11 cellular contexts compared by ENCODE assay signal in genomic region chr1:27010226-27010994, GRCh38. TPM values are rescaled to one million over a fixed set of nuclear protein-coding genes. Genes with fewer than 3 reads are reported as not detected.
DNase-seq lines count a peak whose midpoint lies in the region; ATAC-seq and TF ChIP-seq lines count a peak whose summit lies in the region.
"Had no signal": no experiment of that assay in that cellular context is flagged by ENCODE, and none has a peak within 500 bp of the region (broad histone marks: within the 10 kb centered on the region; RNA-seq: fewer than 3 reads in every experiment).

No MANE protein-coding gene starts in this region.

- H3K23me2 ChIP-seq in H9 (ENCODE audit: insufficient read length, low read depth, low read length, poor library complexity, severe bottlenecking): peaks cover 28% of the 10 kb centered on the region

- no peaks in the 10 kb centered on the region; the same call in 1 of the 2 replicates for H3K27me3 Mint-ChIP-seq in H9 (ENCODE audit: low read depth)
- H3K27me3 Mint-ChIP-seq in activated T-helper 2 cell treated with anti-CD3 and anti-CD28 coated beads, Interferon-gamma antibody, Interleukin-2, Interleukin-4, amounts not matched to agents 10 μg/mL and 5 μg/mL and 100 μg/mL, durations not matched to agents 14 hours and 24 hours and 36 hours (ENCODE audit: low read depth): peaks cover 26% of the 10 kb centered on the region

- no peak overlapping the region for H3K4me3 ChIP-seq in body of pancreas
- peak overlapping the region; percentile 88 for H3K4me3 ChIP-seq in iPS-18a (ENCODE audit: low read length)
- H3K4me3 ChIP-seq in skeletal muscle tissue (ENCODE audit: low read length in 3 of 3): peak overlapping the region in 2 of 3 donors; percentile 27 to 31
- H3K4me3 ChIP-seq in testis: no peak overlapping the region

- DNase-seq in H9: no peak
- no peak for DNase-seq in body of pancreas
- DNase-seq in activated T-helper 2 cell treated with anti-CD3 and anti-CD28 coated beads, Interferon-gamma antibody, Interleukin-2, Interleukin-4, amounts not matched to agents 10 μg/mL and 5 μg/mL and 100 μg/mL, durations not matched to agents 14 hours and 24 hours and 36 hours (ENCODE audit: low spot score): no peak
- no peak for DNase-seq in DMS153 treated with DMSO at 0.1 percent for 48 hours (lab: John Stamatoyannopoulos, UW; ENCODE audit: unreplicated experiment)
- DNase-seq in anterior cingulate cortex (lab: John Stamatoyannopoulos, UW): no peak
- no peak for DNase-seq in testis
- DNase-seq: midbrain; stimulated activated naive CD8-positive, alpha-beta T cell treated with anti-CD3 and anti-CD28 coated beads, Interleukin-15, amount 100 ng/mL, for 72 hours had no signal

- H4K8ac ChIP-seq in H9 (replicated peaks; ENCODE audit: insufficient read length, low read depth, low read length): no peak overlapping the region

- WGBS in H9 (ENCODE audit: extremely low coverage, insufficient read length, low lambda C conversion rate): no CpG with 5 or more reads among the region's 5 CpGs
- 33 to 55% methylated on average over 3 to 5 of the region's 5 CpGs for WGBS in body of pancreas, 2 donors
- 83 to 87% methylated on average over 3 to 5 of the region's 5 CpGs for WGBS in testis, 2 donors

- no peak overlapping the region for H2AFZ ChIP-seq in H9 (ENCODE audit: low read length)

- H4K91ac ChIP-seq in H9 (ENCODE audit: insufficient read length, low read depth, low read length): no peak overlapping the region

- H2BK20ac ChIP-seq in H9 (ENCODE audit: low read depth, low read length, poor library complexity, severe bottlenecking): no peak overlapping the region

- H3K27ac ChIP-seq in H9 (ENCODE audit: insufficient read length, low read depth, low read length) (no peak overlapping the region), body of pancreas (peak overlapping the region; percentile 58 to 91 (median 68)), iPS-18a (ENCODE audit: low read length) (no peak overlapping the region), skeletal muscle tissue (ENCODE audit: low read depth, low read length) (no peak overlapping the region), testis (no peak overlapping the region)

- TF ChIP-seq CTCF in H9 (conservative IDR thresholded peaks at IDR 0.05): no peak
- TF ChIP-seq CTCF in body of pancreas (IDR thresholded peaks at IDR 0.05): no peak
- no peak for TF ChIP-seq CTCF in testis (IDR thresholded peaks at IDR 0.05)

- peaks cover 4% of the 10 kb centered on the region for H3K79me1 ChIP-seq in H9 (ENCODE audit: insufficient read depth, low read depth, low read length, poor library complexity, severe bottlenecking)

- H3K79me2 ChIP-seq in H9 (ENCODE audit: insufficient read depth, low read length): peaks cover 35% of the 10 kb centered on the region

- no peak overlapping the region for H3T11ph ChIP-seq in H9 (ENCODE audit: low read length)

- no peak overlapping the region for H2BK15ac ChIP-seq in H9 (ENCODE audit: low read depth, low read length)

- peaks cover 49 to 58% of the 10 kb centered on the region in 2 experiments for H3K4me1 Mint-ChIP-seq in H9
- peaks cover 2% of the 10 kb centered on the region for H3K4me1 Mint-ChIP-seq in activated T-helper 2 cell treated with anti-CD3 and anti-CD28 coated beads, Interferon-gamma antibody, Interleukin-2, Interleukin-4, amounts not matched to agents 10 μg/mL and 5 μg/mL and 100 μg/mL, durations not matched to agents 14 hours and 24 hours and 36 hours (ENCODE audit: low read depth)

- H2BK120ac ChIP-seq in H9 (ENCODE audit: low read depth, low read length, poor library complexity, severe bottlenecking): no peak overlapping the region

- H3K36me3 ChIP-seq in body of pancreas (replicated peaks in 1 of 2; ENCODE audit: insufficient read depth in 1 of 2, low read depth in 2 of 2): no peaks in the 10 kb centered on the region
- H3K36me3 ChIP-seq in iPS-18a (ENCODE audit: control insufficient read depth, low read depth, low read length): peaks cover 24% of the 10 kb centered on the region
- peaks cover 0 to 3% (median 2%) of the 10 kb centered on the region in 3 donors for H3K36me3 ChIP-seq in skeletal muscle tissue (ENCODE audit: control insufficient read depth in 3 of 3, insufficient read depth in 3 of 3, low read length in 3 of 3)
- H3K36me3 ChIP-seq in testis (ENCODE audit: low read depth, missing control alignments): no peaks in the 10 kb centered on the region

- H3K4ac ChIP-seq in H9 (ENCODE audit: low read depth, low read length): no peak overlapping the region

- H3K9me3 ChIP-seq in H9 (ENCODE audit: control insufficient read depth, low read depth, low read length): no peaks in the 10 kb centered on the region
- no peaks in the 10 kb centered on the region for H3K9me3 ChIP-seq in body of pancreas
- no peaks in the 10 kb centered on the region for H3K9me3 ChIP-seq in iPS-18a (ENCODE audit: control insufficient read depth, low read depth, low read length)
- no peaks in the 10 kb centered on the region for H3K9me3 ChIP-seq in skeletal muscle tissue (ENCODE audit: control insufficient read depth in 3 of 3, low read length in 3 of 3)
- no peaks in the 10 kb centered on the region for H3K9me3 ChIP-seq in testis

- no peak overlapping the region for H3K23ac ChIP-seq in H9 (ENCODE audit: insufficient read length, low read depth, low read length)

- no peak overlapping the region for H2BK12ac ChIP-seq in H9 (ENCODE audit: insufficient read length, low read depth, low read length)

- peak overlapping the region; percentile 39 to 92 (median 90); a peak in 4 of 7 replicates for H3K27ac Mint-ChIP-seq in H9
- H3K27ac Mint-ChIP-seq in activated T-helper 2 cell treated with anti-CD3 and anti-CD28 coated beads, Interferon-gamma antibody, Interleukin-2, Interleukin-4, amounts not matched to agents 10 μg/mL and 5 μg/mL and 100 μg/mL, durations not matched to agents 14 hours and 24 hours and 36 hours: no peak overlapping the region
- H3K27ac Mint-ChIP-seq: activated naive CD4-positive, alpha-beta T cell treated with anti-CD3 and anti-CD28 coated beads, Interleukin-2, amount 50 U/mL, for 24 hours; stimulated activated naive CD8-positive, alpha-beta T cell treated with anti-CD3 and anti-CD28 coated beads, Interleukin-15, amount 100 ng/mL, for 72 hours had no signal

- H3K27me3 ChIP-seq in H9 (ENCODE audit: insufficient read depth, low read length) (no peaks in the 10 kb centered on the region), body of pancreas (no peaks in the 10 kb centered on the region), iPS-18a (ENCODE audit: control insufficient read depth, insufficient read depth, low read length) (no peaks in the 10 kb centered on the region), skeletal muscle tissue (ENCODE audit: control insufficient read depth in 3 of 3, insufficient read depth in 3 of 3, low read length in 3 of 3) (no peaks in the 10 kb centered on the region), testis (no peaks in the 10 kb centered on the region)

- no peak overlapping the region; the same call in 1 of the 2 replicates for H3K14ac ChIP-seq in H9 (ENCODE audit: insufficient read depth, low read length)

- peak overlapping the region; percentile 48 for H3K9ac ChIP-seq in H9 (ENCODE audit: extremely low read depth, insufficient read length, low read length)
- H3K9ac ChIP-seq in iPS-18a (ENCODE audit: low read length): peak overlapping the region; percentile 8
- H3K9ac ChIP-seq in skeletal muscle tissue (ENCODE audit: low read depth in 1 of 3, low read length in 3 of 3): peak overlapping the region in 1 of 3 donors; percentile 20

- intact Hi-C loops in body of pancreas (cut with DNase I): no loop called here
- intact Hi-C loops in activated T-helper 2 cell treated with anti-CD3 and anti-CD28 coated beads, Interferon-gamma antibody, Interleukin-2, Interleukin-4, amounts not matched to agents 10 μg/mL and 5 μg/mL and 100 μg/mL, durations not matched to agents 14 hours and 24 hours and 36 hours (cut with micrococcal nuclease): no loop called here
- intact Hi-C loops in testis (cut with DNase I; ENCODE audit: low total_unique reads): no loop called here

- TF ChIP-seq POLR2A in body of pancreas (IDR thresholded peaks at IDR 0.05) (no peak), testis (IDR thresholded peaks at IDR 0.05) (no peak)

- no peak overlapping the region for H4K5ac ChIP-seq in H9 (ENCODE audit: insufficient read length, low read depth, low read length)

- no peak overlapping the region for H2BK5ac ChIP-seq in H9 (ENCODE audit: insufficient read length, low read length)

- no peak overlapping the region for H3K18ac ChIP-seq in H9 (ENCODE audit: insufficient read length, low read depth, low read length)

- H3K56ac ChIP-seq in H9 (ENCODE audit: insufficient read length, low read depth, low read length): no peak overlapping the region

- H3K4me1 ChIP-seq in H9 (ENCODE audit: insufficient read depth, low read length) (peaks cover 13% of the 10 kb centered on the region), body of pancreas (peaks cover 58% of the 10 kb centered on the region), iPS-18a (ENCODE audit: control insufficient read depth, low read depth, low read length) (peaks cover 44% of the 10 kb centered on the region), skeletal muscle tissue (ENCODE audit: control insufficient read depth in 3 of 3, insufficient read depth in 3 of 3, low read length in 3 of 3) (peaks cover 0 to 23% (median 16%) of the 10 kb centered on the region in 3 donors), testis (peaks cover 4% of the 10 kb centered on the region)

- peak overlapping the region; percentile 89 to 92 for H3K4me3 Mint-ChIP-seq in H9
- H3K4me3 Mint-ChIP-seq in activated T-helper 2 cell treated with anti-CD3 and anti-CD28 coated beads, Interferon-gamma antibody, Interleukin-2, Interleukin-4, amounts not matched to agents 10 μg/mL and 5 μg/mL and 100 μg/mL, durations not matched to agents 14 hours and 24 hours and 36 hours (ENCODE audit: low read depth): no peak overlapping the region
- H3K4me3 Mint-ChIP-seq: activated naive CD4-positive, alpha-beta T cell treated with anti-CD3 and anti-CD28 coated beads, Interleukin-2, amount 50 U/mL, for 24 hours; stimulated activated naive CD8-positive, alpha-beta T cell treated with anti-CD3 and anti-CD28 coated beads, Interleukin-15, amount 100 ng/mL, for 72 hours had no signal

- no peak for ATAC-seq in body of pancreas
- ATAC-seq: stimulated activated naive CD8-positive, alpha-beta T cell treated with anti-CD3 and anti-CD28 coated beads, Interleukin-15, amount 100 ng/mL, for 72 hours had no signal

- H3K9me3 Mint-ChIP-seq in H9: no peaks in the 10 kb centered on the region; a peak in 1 of 5 replicates
- H3K9me3 Mint-ChIP-seq in activated T-helper 2 cell treated with anti-CD3 and anti-CD28 coated beads, Interferon-gamma antibody, Interleukin-2, Interleukin-4, amounts not matched to agents 10 μg/mL and 5 μg/mL and 100 μg/mL, durations not matched to agents 14 hours and 24 hours and 36 hours: no peaks in the 10 kb centered on the region
- H3K9me3 Mint-ChIP-seq: activated naive CD4-positive, alpha-beta T cell treated with anti-CD3 and anti-CD28 coated beads, Interleukin-2, amount 50 U/mL, for 24 hours; stimulated activated naive CD8-positive, alpha-beta T cell treated with anti-CD3 and anti-CD28 coated beads, Interleukin-15, amount 100 ng/mL, for 72 hours had no signal

- peak overlapping the region; percentile 96 for H3K4me2 ChIP-seq in H9 (ENCODE audit: insufficient read depth, insufficient read length, low read length)

- no peak overlapping the region for H2AK5ac ChIP-seq in H9 (ENCODE audit: insufficient read length, low read length)

- H4K20me1 ChIP-seq in H9 (ENCODE audit: control insufficient read depth, insufficient read depth, insufficient read length): no peaks in the 10 kb centered on the region

- H3K36me3 Mint-ChIP-seq in H9 (ENCODE audit: insufficient read depth in 1 of 3, low read depth in 3 of 3): peaks cover 16 to 42% (median 24%) of the 10 kb centered on the region in 3 experiments
- H3K36me3 Mint-ChIP-seq in activated T-helper 2 cell treated with anti-CD3 and anti-CD28 coated beads, Interferon-gamma antibody, Interleukin-2, Interleukin-4, amounts not matched to agents 10 μg/mL and 5 μg/mL and 100 μg/mL, durations not matched to agents 14 hours and 24 hours and 36 hours (ENCODE audit: low read depth): no peaks in the 10 kb centered on the region

RNA-seq across cellular contexts. Expression of gene TENT5B, which starts 2.2 kb away (rescaled TPM):
- total RNA-seq in H9 (2021): 124 and 126 TPM in 2 replicates
- total RNA-seq in body of pancreas: 1 to 10 TPM; 2.6 to 3.9 TPM
- total RNA-seq in skeletal muscle tissue: 1.0 TPM
- 0.07 TPM in 1 of 2 replicates, not detected in the other for total RNA-seq in activated T-helper 2 cell treated with anti-CD3 and anti-CD28 coated beads, Interferon-gamma antibody, Interleukin-2, Interleukin-4, amounts not matched to agents 10 μg/mL and 5 μg/mL and 100 μg/mL, durations not matched to agents 14 hours and 24 hours and 36 hours
- total RNA-seq in testis: 10 to 100 TPM; 10.5 to 10.7 TPM
- polyA plus RNA-seq in testis (ENCODE audit: insufficient read depth, low read depth, low replicate concordance): 10.7 TPM

RNA-seq across cellular contexts. Expression of gene TRNP1, which starts 16.9 kb away (rescaled TPM):
- 38.4 and 39.0 TPM in 2 replicates for total RNA-seq in H9 (2021)
- total RNA-seq in body of pancreas: 10 to 100 TPM; 17.1 to 32.6 TPM
- total RNA-seq in skeletal muscle tissue: under 0.01 TPM
- total RNA-seq in activated T-helper 2 cell treated with anti-CD3 and anti-CD28 coated beads, Interferon-gamma antibody, Interleukin-2, Interleukin-4, amounts not matched to agents 10 μg/mL and 5 μg/mL and 100 μg/mL, durations not matched to agents 14 hours and 24 hours and 36 hours: 0.85 and 0.89 TPM in 2 replicates
- 1 to 10 TPM; 5.7 to 7.7 TPM for total RNA-seq in testis
- polyA plus RNA-seq in testis (ENCODE audit: insufficient read depth, low read depth, low replicate concordance): 4.3 TPM

RNA-seq across cellular contexts. Expression of gene KDF1, which starts 50.1 kb away (rescaled TPM):
- 17.6 and 19.5 TPM in 2 replicates for total RNA-seq in H9 (2021)
- 10 to 100 TPM; 13.8 to 18.7 TPM for total RNA-seq in body of pancreas
- not detected for total RNA-seq in skeletal muscle tissue
- not detected in 2 replicates for total RNA-seq in activated T-helper 2 cell treated with anti-CD3 and anti-CD28 coated beads, Interferon-gamma antibody, Interleukin-2, Interleukin-4, amounts not matched to agents 10 μg/mL and 5 μg/mL and 100 μg/mL, durations not matched to agents 14 hours and 24 hours and 36 hours
- total RNA-seq in testis: 1 to 10 TPM; 3.8 to 4.8 TPM
- 4.0 TPM for polyA plus RNA-seq in testis (ENCODE audit: insufficient read depth, low read depth, low replicate concordance)

Comparison
In these comparisons a context has a peak if more than half of its experiments do, and no peak if none do; other contexts are left out.
1. H3K27ac ChIP-seq: peak in body of pancreas (4 of 4); none in H9 (single experiment), iPS-18a (single experiment), skeletal muscle tissue (single experiment) and testis (0 of 2).
2. H3K4me3 ChIP-seq: peak in iPS-18a (single experiment) and skeletal muscle tissue (2 of 3); none in body of pancreas (0 of 2) and testis (0 of 2).
3. RNA of gene TENT5B, which starts 2.2 kb away (total RNA-seq): 124 to 126 TPM in H9; 10.5 to 10.7 TPM in testis, 2.6 to 3.9 TPM in body of pancreas, 1.0 TPM in skeletal muscle tissue (single experiment) and 0.07 TPM in activated T-helper 2 cell treated with anti-CD3 and anti-CD28 coated beads, Interferon-gamma antibody, Interleukin-2, Interleukin-4, amounts not matched to agents 10 μg/mL and 5 μg/mL and 100 μg/mL, durations not matched to agents 14 hours and 24 hours and 36 hours; every median in the first group is over 10 times any median in the second.